ENCODE assay signal across 8 cellular contexts in the genomic region with DNA sequence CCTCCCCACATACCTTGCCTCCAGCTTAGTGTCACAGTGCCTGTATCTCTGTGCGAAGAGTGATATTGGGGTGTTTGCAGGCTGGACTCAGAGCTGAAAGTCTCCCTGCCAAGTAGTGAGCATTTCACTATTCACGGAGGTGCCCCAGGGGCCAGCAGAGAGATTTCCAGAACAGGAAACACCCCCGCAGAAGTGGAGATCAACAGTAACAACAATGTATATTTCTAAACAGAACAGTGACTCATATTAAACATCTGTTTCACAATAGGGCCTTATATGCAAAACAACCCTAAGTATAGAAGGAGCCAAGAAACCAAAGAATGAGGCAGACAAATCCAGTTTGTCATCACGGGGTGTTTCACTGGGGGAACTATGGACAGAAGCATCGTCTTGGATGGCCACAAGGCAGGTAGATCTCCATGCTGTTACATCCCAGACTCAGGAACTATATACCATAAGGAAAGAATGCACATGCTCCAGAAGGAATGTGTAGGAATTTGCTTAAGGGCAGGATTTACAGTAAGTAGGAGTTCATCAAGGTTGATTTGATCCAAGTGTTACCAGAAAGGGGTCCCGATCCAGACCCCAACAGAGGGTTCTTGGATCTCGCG. TPM values are rescaled to one million over a fixed set of nuclear protein-coding genes. Genes with fewer than 3 reads are reported as not detected.
A peak's percentile ranks its signal among the peaks of the same experiment; 100 is the strongest.
DNase-seq lines count a peak whose midpoint lies in the region; ATAC-seq, FAIRE-seq and TF ChIP-seq lines count a peak whose summit lies in the region.

No MANE protein-coding gene starts in this region.

- H3K4me1 ChIP-seq in MM.1S (ENCODE audit: low read length) (peaks cover 15% of the 10 kb centered on the region), adrenal gland (replicated peaks in 1 of 2) (peaks cover 0 to 6% of the 10 kb centered on the region in 2 donors), mucosa of descending colon (ENCODE audit: low read depth) (no peaks in the 10 kb centered on the region), aorta (ENCODE audit: control insufficient read depth in 1 of 2, insufficient read depth in 2 of 2, low read length in 2 of 2) (no peaks in the 10 kb centered on the region)

- H3K4me3 ChIP-seq in MM.1S (ENCODE audit: low read length) (peak overlapping the region; percentile 18; the same call in 1 of the 2 replicates), adrenal gland (no peak overlapping the region), mucosa of descending colon (no peak overlapping the region), aorta (ENCODE audit: low read length in 2 of 2) (no peak overlapping the region)

- H3K9ac ChIP-seq in MM.1S (ENCODE audit: low read length) = peak overlapping the region; percentile 7; the same call in 1 of the 2 replicates

- H3K4me2 ChIP-seq in MM.1S (ENCODE audit: low read depth, low read length) = peak overlapping the region; percentile 61

- H3K9me3 ChIP-seq in MM.1S (replicated peaks; ENCODE audit: insufficient read depth, low read length) = no peaks in the 10 kb centered on the region
- no peaks in the 10 kb centered on the region for H3K9me3 ChIP-seq in adrenal gland (replicated peaks in 1 of 3)
- no peaks in the 10 kb centered on the region for H3K9me3 ChIP-seq in mucosa of descending colon
- no peaks in the 10 kb centered on the region for H3K9me3 ChIP-seq in aorta (ENCODE audit: control insufficient read depth, low read length)

- H3K79me2 ChIP-seq in MM.1S (ENCODE audit: low read length) = no peaks in the 10 kb centered on the region

- ATAC-seq in GM21737 (IDR thresholded peaks at IDR 0.05; ENCODE audit: unreplicated experiment) (peak; percentile 88), mucosa of descending colon (peak; percentile 77), aorta (ENCODE audit: low FRiP score) (peak; percentile 51)

- intact Hi-C loops in adrenal gland (cut with DNase I) (no loop called here), mucosa of descending colon (cut with DNase I, micrococcal nuclease) (no loop called here), aorta (cut with DNase I) (no loop called here)

- no peaks in the 10 kb centered on the region for H3K36me3 ChIP-seq in MM.1S (replicated peaks; ENCODE audit: insufficient read depth, low read length)
- no peaks in the 10 kb centered on the region for H3K36me3 ChIP-seq in adrenal gland (replicated peaks in 1 of 2)
- H3K36me3 ChIP-seq in mucosa of descending colon (ENCODE audit: low read depth) = no peaks in the 10 kb centered on the region
- no peaks in the 10 kb centered on the region for H3K36me3 ChIP-seq in aorta (ENCODE audit: control insufficient read depth in 1 of 2, insufficient read depth in 2 of 2, low read length in 1 of 2)

- peak; percentile 32 for DNase-seq in GM12891 (ENCODE audit: insufficient read length, low spot score)
- DNase-seq in MM.1S = peak; percentile 55
- DNase-seq in adrenal gland = peak in 3 of 7 donors; percentile 35 to 70 (median 47)
- DNase-seq in mucosa of descending colon = no peak
- DNase-seq in aorta = no peak
- no peak for DNase-seq in retina
- DNase-seq in NCI-H1436 treated with DMSO at 0.1 percent for 48 hours (lab: John Stamatoyannopoulos, UW) = no peak

- H3K27me3 ChIP-seq in MM.1S (replicated peaks; ENCODE audit: insufficient read depth, low read length) (no peaks in the 10 kb centered on the region), adrenal gland (no peaks in the 10 kb centered on the region), aorta (ENCODE audit: control insufficient read depth in 1 of 2, insufficient read depth in 2 of 2, low read length in 1 of 2) (no peaks in the 10 kb centered on the region)

- 51 to 62% (median 54%) methylated on average over 8 of the region's 8 CpGs for WGBS in adrenal gland, 4 donors
- 55 to 60% methylated on average over 8 of the region's 8 CpGs for WGBS in aorta, 2 donors

- peak overlapping the region; percentile 59 for H2AFZ ChIP-seq in MM.1S (ENCODE audit: low read length)

- H3K27ac ChIP-seq in MM.1S (ENCODE audit: low read length) (peak overlapping the region; percentile 37; the same call in 1 of the 2 replicates), adrenal gland (peak overlapping the region in 3 of 5 donors; percentile 27 to 64 (median 32)), aorta (ENCODE audit: low read depth in 1 of 2, low read length in 2 of 2) (no peak overlapping the region)

- no peaks in the 10 kb centered on the region for H4K20me1 ChIP-seq in MM.1S (ENCODE audit: insufficient read depth, low read length)

- TF ChIP-seq CTCF in MM.1S (IDR thresholded peaks at IDR 0.05; ENCODE audit: low read length) (no peak), adrenal gland (IDR thresholded peaks at IDR 0.05) (no peak), mucosa of descending colon (IDR thresholded peaks at IDR 0.05) (no peak)

- no peaks in the 10 kb centered on the region for H3K9me2 ChIP-seq in MM.1S (replicated peaks; ENCODE audit: insufficient read depth, low read length)

- FAIRE-seq in GM12891 (lab: Jason Lieb, UNC) = peak; percentile 74

- TF ChIP-seq POLR2A in GM12891 (IDR thresholded peaks at IDR 0.05; ENCODE audit: low read depth, low read length) (peak; percentile 89), adrenal gland (IDR thresholded peaks at IDR 0.05) (no peak)

- peaks cover 2% of the 10 kb centered on the region; the same call in 1 of the 2 replicates for H3F3A ChIP-seq in MM.1S (ENCODE audit: insufficient read depth, low read length)

TF ChIP-seq in GM12891, 5 proteins besides CTCF, POLR2A, EP300 and RAD21:
- no peak for TF ChIP-seq TAF1 (IDR thresholded peaks at IDR 0.05; ENCODE audit: low read depth, low read length)
- no peak for TF ChIP-seq PAX5 (IDR thresholded peaks at IDR 0.05; ENCODE audit: insufficient read depth, low read length, severe bottlenecking)
- no peak for TF ChIP-seq SPI1 (IDR thresholded peaks at IDR 0.05; ENCODE audit: low read depth, low read length)
- TF ChIP-seq POU2F2 (IDR thresholded peaks at IDR 0.05; ENCODE audit: low read depth, low read length) = peak; percentile 77
- peak; percentile 83 for TF ChIP-seq POLR2AphosphoS5 (IDR thresholded peaks at IDR 0.05; ENCODE audit: low read depth, low read length)

RNA-seq across cellular contexts. Expression of gene CCL24, which starts 29.3 kb away (rescaled TPM):
- not detected for polyA plus RNA-seq in GM12891 (2012; ENCODE audit: low read depth, missing spikeins)
- total RNA-seq in adrenal gland = 1 to 10 TPM in 1 of 8 donors, under 1 TPM in 1, not detected in 6; 0.91 to 4.0 TPM
- under 1 TPM in 1 of 3 donors, not detected in 2; 0.64 TPM for polyA plus RNA-seq in adrenal gland
- 10 to 100 TPM in 1 of 3 donors, 1 to 10 TPM in 2; 3.4 to 25.6 (median 6.9) TPM for total RNA-seq in mucosa of descending colon
- 1 to 10 TPM; 1.1 to 2.4 TPM for total RNA-seq in aorta
- polyA plus RNA-seq in aorta = 1 to 10 TPM in 1 of 2 donors, under 1 TPM in 1; 1.00 to 3.3 TPM

RNA-seq across cellular contexts. Expression of gene RHBDD2, which starts 35.9 kb away (rescaled TPM):
- 26.0 TPM for polyA plus RNA-seq in GM12891 (2012; ENCODE audit: low read depth, missing spikeins)
- total RNA-seq in adrenal gland (100 to 1,000 TPM; 123 to 575 (median 247) TPM), mucosa of descending colon (10 to 100 TPM; 43.9 to 50.5 (median 47.3) TPM), aorta (10 to 100 TPM; 31.1 to 40.1 TPM)
- polyA plus RNA-seq in adrenal gland (100 to 1,000 TPM; 187 to 225 (median 224) TPM), aorta (10 to 100 TPM; 23.9 to 71.3 TPM)

Comparison
In these comparisons a context has a peak if more than half of its experiments do, and no peak if none do; other contexts are left out.
1. DNase-seq: peak in GM12891 (single experiment) and MM.1S (single experiment); none in mucosa of descending colon (0 of 3), aorta (0 of 2), retina (single experiment) and NCI-H1436 treated with DMSO at 0.1 percent for 48 hours (single experiment).
2. H3K27ac ChIP-seq: peak in MM.1S (single experiment) and adrenal gland (3 of 5); none in aorta (0 of 2).
3. Peak in every context shown above with its lines, with median percentiles within 50 percentile points of each other: ATAC-seq.